8 cellular contexts compared by ENCODE assay signal in genomic region chr12:109462868-109463692, GRCh38. TPM values are rescaled to one million over a fixed set of nuclear protein-coding genes. Genes with fewer than 3 reads are reported as not detected.
A peak's percentile ranks its signal among the peaks of the same experiment; 100 is the strongest.
DNase-seq lines count a peak whose midpoint lies in the region; ATAC-seq and TF ChIP-seq lines count a peak whose summit lies in the region.

No MANE protein-coding gene starts in this region.

- ATAC-seq in GM18868 (IDR thresholded peaks at IDR 0.05; ENCODE audit: unreplicated experiment) = no peak

- peaks cover 43% of the 10 kb centered on the region for H3K4me1 Mint-ChIP-seq in activated naive CD4-positive, alpha-beta T cell treated with anti-CD3 and anti-CD28 coated beads, Interleukin-2, amount 10 ng/mL, durations not matched to agents 7 days and 5 days
- peaks cover 36% of the 10 kb centered on the region for H3K4me1 Mint-ChIP-seq in activated naive CD4-positive, alpha-beta T cell treated with anti-CD3 and anti-CD28 coated beads for 36 hours (ENCODE audit: low read depth)
- H3K4me1 Mint-ChIP-seq in neural progenitor cell = peaks cover 85% of the 10 kb centered on the region

- peaks cover 32% of the 10 kb centered on the region for H3K4me1 ChIP-seq in neural progenitor cell

- peak; percentile 29 for DNase-seq in activated naive CD4-positive, alpha-beta T cell treated with anti-CD3 and anti-CD28 coated beads, Interleukin-2, amount 10 ng/mL, durations not matched to agents 7 days and 5 days
- DNase-seq in activated naive CD4-positive, alpha-beta T cell treated with anti-CD3 and anti-CD28 coated beads for 36 hours = no peak
- DNase-seq in UCSD-AML1 (lab: John Stamatoyannopoulos, UW; ENCODE audit: unreplicated experiment) = peak; percentile 46
- DNase-seq in foreskin fibroblast = peak; percentile 95 to 97
- DNase-seq in neural progenitor cell (ENCODE audit: low spot score) = peak; percentile 26
- no peak for DNase-seq in NCI-H2081 treated with DMSO at 0.1 percent for 48 hours (lab: John Stamatoyannopoulos, UW)
- no peak for DNase-seq in HUDEP-2 (lab: John Stamatoyannopoulos, UW; ENCODE audit: unreplicated experiment in 76 of 76)

- H3K9ac ChIP-seq in neural progenitor cell = no peak overlapping the region

- no peaks in the 10 kb centered on the region for H3K9me3 Mint-ChIP-seq in activated naive CD4-positive, alpha-beta T cell treated with anti-CD3 and anti-CD28 coated beads, Interleukin-2, amount 10 ng/mL, durations not matched to agents 7 days and 5 days
- no peaks in the 10 kb centered on the region for H3K9me3 Mint-ChIP-seq in activated naive CD4-positive, alpha-beta T cell treated with anti-CD3 and anti-CD28 coated beads for 36 hours
- no peaks in the 10 kb centered on the region for H3K9me3 Mint-ChIP-seq in neural progenitor cell

- no peak overlapping the region for H2AFZ ChIP-seq in neural progenitor cell (replicated peaks)

- intact Hi-C loops in activated naive CD4-positive, alpha-beta T cell treated with anti-CD3 and anti-CD28 coated beads for 36 hours (cut with micrococcal nuclease) = no loop called here

- peaks cover 74% of the 10 kb centered on the region for H3K79me2 ChIP-seq in neural progenitor cell (ENCODE audit: low read depth)

- peaks cover 12% of the 10 kb centered on the region for H3K36me3 Mint-ChIP-seq in activated naive CD4-positive, alpha-beta T cell treated with anti-CD3 and anti-CD28 coated beads, Interleukin-2, amount 10 ng/mL, durations not matched to agents 7 days and 5 days
- peaks cover 3% of the 10 kb centered on the region for H3K36me3 Mint-ChIP-seq in activated naive CD4-positive, alpha-beta T cell treated with anti-CD3 and anti-CD28 coated beads for 36 hours (ENCODE audit: low read depth)
- peaks cover 21% of the 10 kb centered on the region for H3K36me3 Mint-ChIP-seq in neural progenitor cell

- no peak overlapping the region for H3K27ac ChIP-seq in neural progenitor cell

- no peaks in the 10 kb centered on the region for H3K27me3 Mint-ChIP-seq in activated naive CD4-positive, alpha-beta T cell treated with anti-CD3 and anti-CD28 coated beads, Interleukin-2, amount 10 ng/mL, durations not matched to agents 7 days and 5 days
- no peaks in the 10 kb centered on the region for H3K27me3 Mint-ChIP-seq in activated naive CD4-positive, alpha-beta T cell treated with anti-CD3 and anti-CD28 coated beads for 36 hours (ENCODE audit: low read depth)
- peaks cover 2% of the 10 kb centered on the region for H3K27me3 Mint-ChIP-seq in neural progenitor cell (ENCODE audit: insufficient read depth, low read depth)

- peaks cover 16% of the 10 kb centered on the region for H3F3A ChIP-seq in neural progenitor cell (ENCODE audit: low read depth)

- peak overlapping the region; percentile 47 for H3K4me2 ChIP-seq in neural progenitor cell

- H3K9me3 ChIP-seq in neural progenitor cell (ENCODE audit: low read depth) = no peaks in the 10 kb centered on the region

- H4K20me1 ChIP-seq in neural progenitor cell (ENCODE audit: low read depth) = peaks cover 97% of the 10 kb centered on the region

- H3K27ac Mint-ChIP-seq in activated naive CD4-positive, alpha-beta T cell treated with anti-CD3 and anti-CD28 coated beads, Interleukin-2, amount 10 ng/mL, durations not matched to agents 7 days and 5 days = peak overlapping the region; percentile 83
- no peak overlapping the region for H3K27ac Mint-ChIP-seq in activated naive CD4-positive, alpha-beta T cell treated with anti-CD3 and anti-CD28 coated beads for 36 hours
- peak overlapping the region; percentile 100 for H3K27ac Mint-ChIP-seq in neural progenitor cell

- H3K36me3 ChIP-seq in neural progenitor cell = no peaks in the 10 kb centered on the region

- TF ChIP-seq CTCF in foreskin fibroblast (IDR thresholded peaks at IDR 0.05; ENCODE audit: low read depth, low read length) (no peak), neural progenitor cell (IDR thresholded peaks at IDR 0.05) (no peak)

- CTCF ChIA-PET in activated naive CD4-positive, alpha-beta T cell treated with anti-CD3 and anti-CD28 coated beads, Interleukin-2, amount 10 ng/mL, durations not matched to agents 7 days and 5 days (lab: Charles Lee) = interaction anchor here (1.0 to 1.9 kb wide), 3 partner anchors 10 to 35 kb away, joined by 4 to 14 read pairs (median 10); no protein-coding TSS in a partner anchor
- CTCF ChIA-PET in activated naive CD4-positive, alpha-beta T cell treated with anti-CD3 and anti-CD28 coated beads for 36 hours (lab: Charles Lee) = interaction anchor here (0.8 to 2.7 kb wide), 2 partner anchors 30 to 35 kb away, joined by 4 to 12 read pairs; no protein-coding TSS in a partner anchor

- H3K27me3 ChIP-seq in neural progenitor cell = no peaks in the 10 kb centered on the region

- peak overlapping the region; percentile 24 for H3K4me3 Mint-ChIP-seq in activated naive CD4-positive, alpha-beta T cell treated with anti-CD3 and anti-CD28 coated beads, Interleukin-2, amount 10 ng/mL, durations not matched to agents 7 days and 5 days
- no peak overlapping the region for H3K4me3 Mint-ChIP-seq in activated naive CD4-positive, alpha-beta T cell treated with anti-CD3 and anti-CD28 coated beads for 36 hours
- peak overlapping the region; percentile 75 for H3K4me3 Mint-ChIP-seq in neural progenitor cell

- peak overlapping the region; percentile 28 to 45 for H3K4me3 ChIP-seq in foreskin fibroblast (ENCODE audit: low read depth in 1 of 2, low read length in 2 of 2)
- no peak overlapping the region for H3K4me3 ChIP-seq in neural progenitor cell

RNA-seq across cellular contexts. Expression of gene KCTD10, which starts 14.0 kb away (rescaled TPM):
- total RNA-seq in activated naive CD4-positive, alpha-beta T cell treated with anti-CD3 and anti-CD28 coated beads for 36 hours = 10 to 100 TPM; 31.1 to 33.4 TPM
- total RNA-seq in neural progenitor cell (ENCODE audit: low replicate concordance) = 40.9 and 57.5 TPM in 2 replicates

RNA-seq across cellular contexts. Expression of gene UBE3B, which starts 14.4 kb away (rescaled TPM):
- 10 to 100 TPM; 26.2 to 26.6 TPM for total RNA-seq in activated naive CD4-positive, alpha-beta T cell treated with anti-CD3 and anti-CD28 coated beads for 36 hours
- total RNA-seq in neural progenitor cell (ENCODE audit: low replicate concordance) = 28.4 and 33.7 TPM in 2 replicates

Comparison
In these comparisons a context has a peak if more than half of its experiments do, and no peak if none do; other contexts are left out.
1. DNase-seq: peak in activated naive CD4-positive, alpha-beta T cell treated with anti-CD3 and anti-CD28 coated beads, Interleukin-2, amount 10 ng/mL, durations not matched to agents 7 days and 5 days (single experiment), UCSD-AML1 (single experiment), foreskin fibroblast (2 of 2) and neural progenitor cell (single experiment); none in activated naive CD4-positive, alpha-beta T cell treated with anti-CD3 and anti-CD28 coated beads for 36 hours (single experiment), NCI-H2081 treated with DMSO at 0.1 percent for 48 hours (single experiment) and HUDEP-2 (0 of 76).